Comparison of ENCODE assay signal across 16 cellular contexts in the genomic region with DNA sequence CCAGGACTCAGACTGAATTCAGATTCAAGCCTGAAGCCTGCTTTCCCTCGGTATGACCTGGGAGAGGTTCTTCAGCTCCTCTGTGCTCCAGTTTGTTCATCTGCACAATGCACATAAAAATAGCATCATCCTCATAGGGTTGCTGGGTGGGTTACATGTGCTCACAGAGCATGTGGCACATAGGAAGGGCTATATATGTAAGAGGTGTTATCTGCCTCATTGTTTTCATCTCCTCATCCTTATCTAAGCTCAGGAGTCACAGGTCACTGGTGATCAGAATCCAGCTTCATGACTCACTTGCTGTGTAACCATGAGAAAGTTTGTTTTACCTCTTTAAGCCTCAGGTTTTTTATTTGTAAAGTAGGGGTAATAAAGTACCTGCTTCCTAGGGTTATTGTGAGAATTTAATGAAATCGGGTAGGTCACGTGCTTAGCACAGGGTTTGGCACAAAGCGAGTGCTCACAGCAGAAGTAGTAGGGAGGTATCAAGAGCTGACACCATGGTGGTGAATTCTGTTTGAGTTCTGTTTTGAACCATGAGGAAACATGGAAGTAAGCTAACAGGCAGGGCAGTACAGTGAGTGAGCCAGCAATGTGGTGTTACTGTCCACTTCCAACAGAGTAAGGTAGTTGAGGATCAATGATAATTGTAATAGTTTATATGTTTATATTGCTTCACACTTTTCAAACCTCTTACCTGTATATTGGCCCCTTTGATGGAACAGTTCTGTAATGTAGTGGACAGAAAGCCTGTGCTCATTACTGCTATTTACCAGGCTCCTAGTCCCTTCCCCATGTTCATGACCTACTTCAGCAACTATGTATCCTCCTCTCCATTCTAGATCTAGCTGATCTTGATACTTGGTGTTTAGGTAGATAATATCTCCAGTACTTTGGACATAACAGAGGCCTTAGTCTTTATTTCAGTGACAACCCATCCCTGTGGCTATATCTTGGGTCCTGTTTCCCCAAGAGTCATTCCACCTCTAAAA.
DNase-seq lines count a peak whose midpoint lies in the region; ATAC-seq and TF ChIP-seq lines count a peak whose summit lies in the region.
"Had no signal": no experiment of that assay in that cellular context is flagged by ENCODE, and none has a peak within 500 bp of the region (broad histone marks: within the 10 kb centered on the region; RNA-seq: fewer than 3 reads in every experiment).

No MANE protein-coding gene starts in this region.

- CTCF ChIA-PET in Panc1 (lab: Charles Lee), result interaction anchor here (0.6 kb wide), 1 partner anchor 591 kb away, joined by 4 read pairs; no protein-coding TSS in a partner anchor

- H3K9me3 ChIP-seq in GM23248 (ENCODE audit: low read depth) (no peaks in the 10 kb centered on the region), Panc1 (ENCODE audit: control insufficient read depth, insufficient read depth, low read depth, low read length) (no peaks in the 10 kb centered on the region), MG63 (no peaks in the 10 kb centered on the region)

- H3K27me3 Mint-ChIP-seq in GM23338 (ENCODE audit: insufficient read depth, low read depth, poor library complexity), result no peaks in the 10 kb centered on the region
- H3K27me3 Mint-ChIP-seq: activated CD8-positive, alpha-beta memory T cell treated with anti-CD3 and anti-CD28 coated beads, Interleukin-2, amount 10 ng/mL, durations not matched to agents 7 days and 5 days; activated naive CD4-positive, alpha-beta T cell treated with anti-CD3 and anti-CD28 coated beads, Interleukin-2, amount 10 ng/mL, durations not matched to agents 7 days and 5 days; CD4-positive, CD25-positive, alpha-beta regulatory T cell; stimulated activated memory B cell treated with anti-CD40 and anti-IgM and Interleukin-4, amounts not matched to agents 10 μg/mL and 1 μg/mL and 100 μg/mL, for 72 hours had no signal

- no peaks in the 10 kb centered on the region for H3K36me3 Mint-ChIP-seq in GM23338 (ENCODE audit: low read depth)

- DNase-seq in GM23248, result peak; percentile 5
- no peak for DNase-seq in Panc1 (ENCODE audit: low read depth, low spot score)
- DNase-seq in foreskin keratinocyte, result peak in 1 of 2 donors; percentile 44
- DNase-seq in non-pigmented ciliary epithelial cell (ENCODE audit: low read depth), result peak; percentile 31
- no peak for DNase-seq in NCI-H2107 treated with DMSO at 0.1 percent for 48 hours (lab: John Stamatoyannopoulos, UW; ENCODE audit: unreplicated experiment)
- no peak for DNase-seq in NCI-H146 treated with DMSO at 0.1 percent for 48 hours (lab: John Stamatoyannopoulos, UW; ENCODE audit: unreplicated experiment)
- no peak for DNase-seq in MG63
- DNase-seq in GM23338 (ENCODE audit: low spot score), result no peak
- DNase-seq: activated CD8-positive, alpha-beta memory T cell treated with anti-CD3 and anti-CD28 coated beads, Interleukin-2, amount 10 ng/mL, durations not matched to agents 7 days and 5 days; activated naive CD4-positive, alpha-beta T cell treated with anti-CD3 and anti-CD28 coated beads, Interleukin-2, amount 10 ng/mL, durations not matched to agents 7 days and 5 days; CD4-positive, CD25-positive, alpha-beta regulatory T cell; endodermal cell; stimulated activated CD4-positive, alpha-beta T cell treated with anti-CD3 and anti-CD28 coated beads, Interleukin-4, amount 100 ng/mL, for 4 hours had no signal

- H2AFZ ChIP-seq in GM23248 (no peak overlapping the region), GM23338 (no peak overlapping the region)

- H3K27me3 ChIP-seq in GM23248 (replicated peaks; ENCODE audit: insufficient read depth), result no peaks in the 10 kb centered on the region
- H3K27me3 ChIP-seq in Panc1 (ENCODE audit: control insufficient read depth, insufficient read depth, low read length), result no peaks in the 10 kb centered on the region
- H3K27me3 ChIP-seq in foreskin keratinocyte, result no peaks in the 10 kb centered on the region
- H3K27me3 ChIP-seq in MG63, result no peaks in the 10 kb centered on the region
- H3K27me3 ChIP-seq in GM23338 (ENCODE audit: insufficient read depth), result no peaks in the 10 kb centered on the region

- H4K20me1 ChIP-seq in GM23248 (ENCODE audit: insufficient read depth) (no peaks in the 10 kb centered on the region), GM23338 (replicated peaks; ENCODE audit: insufficient read depth) (no peaks in the 10 kb centered on the region)

- no peak overlapping the region for H3K4me2 ChIP-seq in GM23248 (ENCODE audit: unreplicated experiment)
- H3K4me2 ChIP-seq in GM23338, result no peak overlapping the region

- no peaks in the 10 kb centered on the region for H3K9me3 Mint-ChIP-seq in GM23338
- H3K9me3 Mint-ChIP-seq: activated naive CD4-positive, alpha-beta T cell treated with anti-CD3 and anti-CD28 coated beads, Interleukin-2, amount 10 ng/mL, durations not matched to agents 7 days and 5 days; CD4-positive, CD25-positive, alpha-beta regulatory T cell; endodermal cell; nephron; stimulated activated memory B cell treated with anti-CD40 and anti-IgM and Interleukin-4, amounts not matched to agents 10 μg/mL and 1 μg/mL and 100 μg/mL, for 72 hours had no signal

- no peak overlapping the region for H3K27ac ChIP-seq in GM23248
- no peak overlapping the region for H3K27ac ChIP-seq in Panc1 (ENCODE audit: low read length)
- H3K27ac ChIP-seq in foreskin keratinocyte, result no peak overlapping the region
- no peak overlapping the region for H3K27ac ChIP-seq in GM23338 (ENCODE audit: low read depth)

- H3K79me2 ChIP-seq in GM23248 (ENCODE audit: insufficient read depth), result no peaks in the 10 kb centered on the region
- H3K79me2 ChIP-seq in GM23338 (replicated peaks; ENCODE audit: insufficient read depth), result no peaks in the 10 kb centered on the region

- POLR2A ChIA-PET in Panc1 (lab: Charles Lee), result no interaction called here

- no peaks in the 10 kb centered on the region for H3K4me1 ChIP-seq in GM23248 (ENCODE audit: insufficient read depth)
- no peaks in the 10 kb centered on the region for H3K4me1 ChIP-seq in Panc1 (ENCODE audit: control insufficient read depth, insufficient read depth, low read length)
- H3K4me1 ChIP-seq in foreskin keratinocyte, result peaks cover 17% of the 10 kb centered on the region
- H3K4me1 ChIP-seq in GM23338 (ENCODE audit: insufficient read depth), result no peaks in the 10 kb centered on the region

- in situ Hi-C loops in GM23248 (cut with MboI) (no loop called here), Panc1 (cut with HindIII; ENCODE audit: low pct_unique_long_range_greater_than_20kb, low sequenced_read_pairs) (no loop called here)

- WGBS in GM23248 (ENCODE audit: low coverage in 1 of 2, low lambda C conversion rate in 2 of 2, missing lambda C conversion rate in 2 of 2), 2 experiments, result 73 to 76% methylated on average over 4 of the region's 4 CpGs

- H3K9me2 ChIP-seq in GM23248 (ENCODE audit: insufficient read depth) (no peaks in the 10 kb centered on the region), GM23338 (ENCODE audit: insufficient read depth) (no peaks in the 10 kb centered on the region)

- no peak overlapping the region for H3K27ac Mint-ChIP-seq in GM23338
- H3K27ac Mint-ChIP-seq: activated CD8-positive, alpha-beta memory T cell treated with anti-CD3 and anti-CD28 coated beads, Interleukin-2, amount 10 ng/mL, durations not matched to agents 7 days and 5 days; activated naive CD4-positive, alpha-beta T cell treated with anti-CD3 and anti-CD28 coated beads, Interleukin-2, amount 10 ng/mL, durations not matched to agents 7 days and 5 days; endodermal cell; nephron; stimulated activated memory B cell treated with anti-CD40 and anti-IgM and Interleukin-4, amounts not matched to agents 10 μg/mL and 1 μg/mL and 100 μg/mL, for 72 hours had no signal

- ATAC-seq in Panc1 (peak; percentile 80), foreskin keratinocyte (peak; percentile 71), GM23338 (no peak)
- ATAC-seq: activated CD8-positive, alpha-beta memory T cell treated with anti-CD3 and anti-CD28 coated beads, Interleukin-2, amount 10 ng/mL, durations not matched to agents 7 days and 5 days; sciatic nerve; stimulated activated memory B cell treated with anti-CD40 and anti-IgM and Interleukin-4, amounts not matched to agents 10 μg/mL and 1 μg/mL and 100 μg/mL, for 72 hours had no signal

- TF ChIP-seq CTCF in Panc1 (IDR thresholded peaks at IDR 0.05) (no peak), foreskin keratinocyte (conservative IDR thresholded peaks at IDR 0.05) (no peak), GM23338 (conservative IDR thresholded peaks at IDR 0.05; ENCODE audit: low read depth in 2 of 2) (no peak)

- no peak overlapping the region for H3K9ac ChIP-seq in GM23248

- H3K4me1 Mint-ChIP-seq in GM23338, result no peaks in the 10 kb centered on the region
- H3K4me1 Mint-ChIP-seq: activated CD8-positive, alpha-beta memory T cell treated with anti-CD3 and anti-CD28 coated beads, Interleukin-2, amount 10 ng/mL, durations not matched to agents 7 days and 5 days; activated naive CD4-positive, alpha-beta T cell treated with anti-CD3 and anti-CD28 coated beads, Interleukin-2, amount 10 ng/mL, durations not matched to agents 7 days and 5 days; nephron; stimulated activated memory B cell treated with anti-CD40 and anti-IgM and Interleukin-4, amounts not matched to agents 10 μg/mL and 1 μg/mL and 100 μg/mL, for 72 hours had no signal

- H3K36me3 ChIP-seq in GM23248 (ENCODE audit: low read depth), result no peaks in the 10 kb centered on the region
- H3K36me3 ChIP-seq in Panc1 (ENCODE audit: control insufficient read depth, insufficient read depth, low read length), result no peaks in the 10 kb centered on the region
- H3K36me3 ChIP-seq in MG63, result no peaks in the 10 kb centered on the region; the same call in 1 of the 2 replicates
- no peaks in the 10 kb centered on the region for H3K36me3 ChIP-seq in GM23338 (ENCODE audit: insufficient read depth)

- BruUV-seq in Panc1 (replicated peaks; lab: Mats Ljungman, UMichigan), result no TSS peak

- no peak overlapping the region for H3K4me3 Mint-ChIP-seq in GM23338
- H3K4me3 Mint-ChIP-seq: activated CD8-positive, alpha-beta memory T cell treated with anti-CD3 and anti-CD28 coated beads, Interleukin-2, amount 10 ng/mL, durations not matched to agents 7 days and 5 days; activated naive CD4-positive, alpha-beta T cell treated with anti-CD3 and anti-CD28 coated beads, Interleukin-2, amount 10 ng/mL, durations not matched to agents 7 days and 5 days; CD4-positive, CD25-positive, alpha-beta regulatory T cell; endodermal cell; nephron; stimulated activated memory B cell treated with anti-CD40 and anti-IgM and Interleukin-4, amounts not matched to agents 10 μg/mL and 1 μg/mL and 100 μg/mL, for 72 hours had no signal

- H3K4me3 ChIP-seq in GM23248, result no peak overlapping the region
- H3K4me3 ChIP-seq in Panc1 (ENCODE audit: low read depth in 2 of 2, low read length in 2 of 2), result no peak overlapping the region
- no peak overlapping the region for H3K4me3 ChIP-seq in MG63
- H3K4me3 ChIP-seq in GM23338, result no peak overlapping the region

- intact Hi-C loops in Panc1 (cut with micrococcal nuclease; ENCODE audit: unreplicated experiment), result no loop called here

- H3F3A ChIP-seq in GM23248 (ENCODE audit: insufficient read depth), result no peaks in the 10 kb centered on the region
- no peaks in the 10 kb centered on the region for H3F3A ChIP-seq in GM23338 (replicated peaks; ENCODE audit: low read depth)

TF ChIP-seq in GM23338, 12 proteins besides CTCF, POLR2A, EP300 and RAD21 (continues in another document):
- TF ChIP-seq JUNB (IDR thresholded peaks at IDR 0.05; ENCODE audit: unreplicated experiment), result no peak

Comparison
In these comparisons a context has a peak if more than half of its experiments do, and no peak if none do; other contexts are left out.
1. DNase-seq: peak in GM23248 (single experiment) and non-pigmented ciliary epithelial cell (single experiment); none in Panc1 (single experiment), NCI-H2107 treated with DMSO at 0.1 percent for 48 hours (single experiment), NCI-H146 treated with DMSO at 0.1 percent for 48 hours (single experiment), MG63 (single experiment) and GM23338 (single experiment).